Comparison of ENCODE assay signal across 14 cellular contexts in the genomic region with DNA sequence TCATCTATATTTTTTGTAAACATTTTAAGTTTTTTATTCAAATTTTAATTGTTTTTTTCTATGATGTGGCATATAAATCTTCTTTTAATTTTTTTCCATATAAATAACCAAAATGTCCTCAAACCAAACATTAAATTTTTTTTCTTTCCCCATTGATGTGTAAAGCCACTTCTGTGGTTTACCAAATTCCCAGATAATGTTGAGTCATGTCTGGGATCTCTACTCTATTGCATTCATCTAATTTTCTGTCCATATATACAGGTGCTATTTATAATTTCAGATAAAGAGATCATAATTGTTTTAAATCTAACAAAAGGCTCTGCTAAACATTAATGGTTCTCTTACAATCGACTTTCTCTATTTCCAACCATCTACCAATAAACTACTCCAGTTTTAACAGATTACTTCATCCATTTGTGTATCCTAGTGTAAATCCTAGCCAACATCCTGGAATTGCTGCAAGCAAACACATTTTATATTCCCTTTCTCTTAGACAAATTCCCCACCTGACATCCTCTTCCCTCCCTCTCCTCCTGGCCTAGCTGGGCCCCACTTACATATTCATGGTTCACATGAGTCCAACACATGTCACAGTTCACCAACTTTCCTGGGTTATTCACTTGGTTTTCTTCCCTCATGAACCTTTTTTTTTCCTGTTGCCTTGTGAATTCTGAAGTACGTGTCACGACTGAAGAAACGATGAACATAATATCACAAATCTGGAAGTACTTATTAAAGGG.
A peak's percentile ranks its signal among the peaks of the same experiment; 100 is the strongest.
DNase-seq lines count a peak whose midpoint lies in the region; ATAC-seq, FAIRE-seq and TF ChIP-seq lines count a peak whose summit lies in the region.
"Had no signal": no experiment of that assay in that cellular context is flagged by ENCODE, and none has a peak within 500 bp of the region (broad histone marks: within the 10 kb centered on the region; RNA-seq: fewer than 3 reads in every experiment).

No MANE protein-coding gene starts in this region.

- no peaks in the 10 kb centered on the region for H3K27me3 Mint-ChIP-seq in astrocyte (ENCODE audit: low read depth, unreplicated experiment)

- H3K79me2 ChIP-seq in astrocyte (ENCODE audit: insufficient read depth, low read length), result no peaks in the 10 kb centered on the region

- H3K27ac ChIP-seq in astrocyte (ENCODE audit: low read depth, low read length) (no peak overlapping the region), Peyer's patch (no peak overlapping the region)
- H3K27ac ChIP-seq: RWPE1 had no signal

- peak overlapping the region; percentile 20 for H3K4me2 ChIP-seq in astrocyte (ENCODE audit: low read length)

- TF ChIP-seq CTCF in astrocyte (IDR thresholded peaks at IDR 0.05; ENCODE audit: insufficient read depth, low read depth, low read length) (no peak), Peyer's patch (IDR thresholded peaks at IDR 0.05) (no peak)

- H3K4me3 ChIP-seq in astrocyte (ENCODE audit: insufficient read depth, low read depth, low read length) (no peak overlapping the region), Peyer's patch (no peak overlapping the region)

- H3K9me3 ChIP-seq in astrocyte (ENCODE audit: insufficient read depth, low read depth, low read length) (no peaks in the 10 kb centered on the region), Peyer's patch (no peaks in the 10 kb centered on the region)

- no peaks in the 10 kb centered on the region for H3K36me3 ChIP-seq in astrocyte (ENCODE audit: insufficient read depth, low read length)
- no peaks in the 10 kb centered on the region for H3K36me3 ChIP-seq in Peyer's patch

- FAIRE-seq in astrocyte (lab: Jason Lieb, UNC), result no peak

- peak overlapping the region; percentile 87 for H3K27ac Mint-ChIP-seq in astrocyte (ENCODE audit: unreplicated experiment)
- H3K27ac Mint-ChIP-seq: activated T-helper 1 cell treated with anti-CD3 and anti-CD28 coated beads, Interleukin-12 subunit alpha, Interleukin-12 subunit beta, Interleukin-2, Interleukin-4 antibody, amounts not matched to agents 30 ng/mL and 10 ng/mL and 1 ng/mL, durations not matched to agents 14 hours and 24 hours and 36 hours had no signal

- H3K4me1 ChIP-seq in astrocyte (ENCODE audit: insufficient read depth, low read length), result peaks cover 6% of the 10 kb centered on the region
- no peaks in the 10 kb centered on the region for H3K4me1 ChIP-seq in Peyer's patch

- no peak overlapping the region for H3K4me3 Mint-ChIP-seq in astrocyte (ENCODE audit: unreplicated experiment)
- H3K4me3 Mint-ChIP-seq: activated T-helper 1 cell treated with anti-CD3 and anti-CD28 coated beads, Interleukin-12 subunit alpha, Interleukin-12 subunit beta, Interleukin-2, Interleukin-4 antibody, amounts not matched to agents 30 ng/mL and 10 ng/mL and 1 ng/mL, durations not matched to agents 14 hours and 24 hours and 36 hours had no signal

- ATAC-seq in left lobe of liver, result no peak
- no peak for ATAC-seq in HG02588 (IDR thresholded peaks at IDR 0.05; ENCODE audit: unreplicated experiment)
- ATAC-seq in HG02938 (IDR thresholded peaks at IDR 0.05; ENCODE audit: unreplicated experiment), result no peak
- ATAC-seq: left colon had no signal

- H3K4me1 Mint-ChIP-seq in astrocyte (ENCODE audit: low read depth, unreplicated experiment), result peaks cover 20% of the 10 kb centered on the region

- no peak overlapping the region for H3K9ac ChIP-seq in astrocyte (ENCODE audit: low read length)

- DNase-seq in AG08395 (ENCODE audit: low spot score) (peak; percentile 7), LHCN-M2 (ENCODE audit: low read depth) (peak; percentile 39), astrocyte (ENCODE audit: low read depth) (peak; percentile 81), iPS-NIHi11 (ENCODE audit: low spot score) (peak; percentile 12), left lobe of liver (ENCODE audit: low spot score) (no peak), Peyer's patch (no peak)
- DNase-seq: activated CD4-positive, alpha-beta T cell treated with anti-CD3 and anti-CD28 coated beads, Interleukin-2, amount 50 U/mL, for 48 hours; amniotic stem cell; left colon; T-helper 9 cell had no signal

- H2AFZ ChIP-seq in astrocyte (ENCODE audit: low read depth, low read length), result no peak overlapping the region

- no peaks in the 10 kb centered on the region for H3K36me3 Mint-ChIP-seq in astrocyte (ENCODE audit: low read depth, unreplicated experiment)

- no peaks in the 10 kb centered on the region for H4K20me1 ChIP-seq in astrocyte (ENCODE audit: insufficient read depth, low read length)

- H3K27me3 ChIP-seq in astrocyte (ENCODE audit: insufficient read depth, low read length), result no peaks in the 10 kb centered on the region
- H3K27me3 ChIP-seq in Peyer's patch, result no peaks in the 10 kb centered on the region

- no peak for TF ChIP-seq POLR2A in Peyer's patch (IDR thresholded peaks at IDR 0.05)

- H3K9me3 Mint-ChIP-seq in astrocyte (ENCODE audit: unreplicated experiment), result peaks cover 7% of the 10 kb centered on the region

Comparison
In these comparisons a context has a peak if more than half of its experiments do, and no peak if none do; other contexts are left out.
1. DNase-seq: peak in AG08395 (single experiment), LHCN-M2 (single experiment), astrocyte (single experiment) and iPS-NIHi11 (single experiment); none in left lobe of liver (single experiment) and Peyer's patch (0 of 3).